In genomic region chr1:35930593-35931423, GRCh38 we compare ENCODE assay signal across 1 cellular context.
TF ChIP-seq lines count a peak whose summit lies in the region.

Gene AGO3 (plus strand): TSS chr1:35931105. CDS start chr1:35931427, 322 bp downstream.

TF ChIP-seq in K562, 482 proteins besides CTCF, POLR2A, EP300 and RAD21 (continued from another document and continues in another):
- 0 out of 2 replicates have a peak, but pooled peaks have one; percentile 53 for TF ChIP-seq ZHX1 (conservative IDR thresholded peaks at IDR 0.05; ENCODE audit: low read length)
- TF ChIP-seq MAFK (IDR thresholded peaks at IDR 0.05; ENCODE audit: low read length): no peak
- TF ChIP-seq HSF4 (CRISPR knock-in tag; IDR thresholded peaks at IDR 0.05; ENCODE audit: borderline replicate concordance): no peak
- TF ChIP-seq, protein P1, sequence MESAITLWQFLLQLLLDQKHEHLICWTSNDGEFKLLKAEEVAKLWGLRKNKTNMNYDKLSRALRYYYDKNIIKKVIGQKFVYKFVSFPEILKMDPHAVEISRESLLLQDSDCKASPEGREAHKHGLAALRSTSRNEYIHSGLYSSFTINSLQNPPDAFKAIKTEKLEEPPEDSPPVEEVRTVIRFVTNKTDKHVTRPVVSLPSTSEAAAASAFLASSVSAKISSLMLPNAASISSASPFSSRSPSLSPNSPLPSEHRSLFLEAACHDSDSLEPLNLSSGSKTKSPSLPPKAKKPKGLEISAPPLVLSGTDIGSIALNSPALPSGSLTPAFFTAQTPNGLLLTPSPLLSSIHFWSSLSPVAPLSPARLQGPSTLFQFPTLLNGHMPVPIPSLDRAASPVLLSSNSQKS (CRISPR knock-in tag; IDR thresholded peaks at IDR 0.05): no peak
- no peak for TF ChIP-seq CEBPB (tag; IDR thresholded peaks at IDR 0.05)
- TF ChIP-seq ZNF436 (CRISPR knock-in tag; IDR thresholded peaks at IDR 0.05): no peak
- 0 out of 2 replicates have a peak, but pooled peaks have one; percentile 2 for TF ChIP-seq NFE2 (IDR thresholded peaks at IDR 0.05; ENCODE audit: low read depth)
- TF ChIP-seq U2AF1 (optimal IDR thresholded peaks at IDR 0.05; ENCODE audit: low read depth, low read length): peak; percentile 90
- TF ChIP-seq MEIS2 (IDR thresholded peaks at IDR 0.05; ENCODE audit: partially characterized antibody): peak; percentile 33
- peak; percentile 58 for TF ChIP-seq POLR2B (IDR thresholded peaks at IDR 0.05; ENCODE audit: low read depth, partially characterized antibody)
- TF ChIP-seq NONO (IDR thresholded peaks at IDR 0.05; ENCODE audit: low read depth in 2 of 2, low read length in 1 of 2): peak; percentile 69 to 96
- TF ChIP-seq SNIP1 (IDR thresholded peaks at IDR 0.05; ENCODE audit: low read depth): no peak
- TF ChIP-seq MED1 (CRISPR knock-in tag; IDR thresholded peaks at IDR 0.05; ENCODE audit: borderline replicate concordance): peak; percentile 74; the same call in 1 of the 2 replicates
- TF ChIP-seq SIN3A (IDR thresholded peaks at IDR 0.05; ENCODE audit: borderline replicate concordance in 2 of 2, control insufficient read depth in 1 of 2, low read depth in 2 of 2, low read length in 2 of 2): peak; percentile 29 to 32; a peak in 2 of 4 replicates
- TF ChIP-seq EZH2 (IDR thresholded peaks at IDR 0.05; ENCODE audit: borderline replicate concordance, low read depth, low read length): no peak
- TF ChIP-seq, protein P2, sequence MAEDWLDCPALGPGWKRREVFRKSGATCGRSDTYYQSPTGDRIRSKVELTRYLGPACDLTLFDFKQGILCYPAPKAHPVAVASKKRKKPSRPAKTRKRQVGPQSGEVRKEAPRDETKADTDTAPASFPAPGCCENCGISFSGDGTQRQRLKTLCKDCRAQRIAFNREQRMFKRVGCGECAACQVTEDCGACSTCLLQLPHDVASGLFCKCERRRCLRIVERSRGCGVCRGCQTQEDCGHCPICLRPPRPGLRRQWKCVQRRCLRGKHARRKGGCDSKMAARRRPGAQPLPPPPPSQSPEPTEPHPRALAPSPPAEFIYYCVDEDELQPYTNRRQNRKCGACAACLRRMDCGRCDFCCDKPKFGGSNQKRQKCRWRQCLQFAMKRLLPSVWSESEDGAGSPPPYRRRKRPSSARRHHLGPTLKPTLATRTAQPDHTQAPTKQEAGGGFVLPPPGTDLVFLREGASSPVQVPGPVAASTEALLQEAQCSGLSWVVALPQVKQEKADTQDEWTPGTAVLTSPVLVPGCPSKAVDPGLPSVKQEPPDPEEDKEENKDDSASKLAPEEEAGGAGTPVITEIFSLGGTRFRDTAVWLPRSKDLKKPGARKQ (CRISPR knock-in tag; IDR thresholded peaks at IDR 0.05): no peak
- no peak; the same call in 1 of the 2 replicates for TF ChIP-seq NR4A1 (CRISPR knock-in tag; IDR thresholded peaks at IDR 0.05)
- TF ChIP-seq NR4A1 (tag; IDR thresholded peaks at IDR 0.05): peak; percentile 68; the same call in 1 of the 2 replicates
- TF ChIP-seq DIDO1 (tag; IDR thresholded peaks at IDR 0.05; ENCODE audit: low read depth): no peak
- peak; percentile 76; the same call in 1 of the 2 replicates for TF ChIP-seq ZNF263 (CRISPR knock-in tag; IDR thresholded peaks at IDR 0.05; ENCODE audit: borderline replicate concordance)
- peak in 1 of 2 experiments; percentile 73; a peak in 1 of 4 replicates for TF ChIP-seq TEAD1 (CRISPR knock-in tag; IDR thresholded peaks at IDR 0.05)
- TF ChIP-seq ATF4 (CRISPR knock-in tag; IDR thresholded peaks at IDR 0.05): 0 out of 2 replicates have a peak, but pooled peaks have one; percentile 33
- TF ChIP-seq KLF16 (IDR thresholded peaks at IDR 0.05): no peak; the same call in 1 of the 2 replicates
- TF ChIP-seq, protein P3, sequence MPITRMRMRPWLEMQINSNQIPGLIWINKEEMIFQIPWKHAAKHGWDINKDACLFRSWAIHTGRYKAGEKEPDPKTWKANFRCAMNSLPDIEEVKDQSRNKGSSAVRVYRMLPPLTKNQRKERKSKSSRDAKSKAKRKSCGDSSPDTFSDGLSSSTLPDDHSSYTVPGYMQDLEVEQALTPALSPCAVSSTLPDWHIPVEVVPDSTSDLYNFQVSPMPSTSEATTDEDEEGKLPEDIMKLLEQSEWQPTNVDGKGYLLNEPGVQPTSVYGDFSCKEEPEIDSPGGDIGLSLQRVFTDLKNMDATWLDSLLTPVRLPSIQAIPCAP (CRISPR knock-in tag; IDR thresholded peaks at IDR 0.05; ENCODE audit: borderline replicate concordance): no peak; the same call in 1 of the 2 replicates
- peak; percentile 78 to 94 for TF ChIP-seq MAZ (CRISPR knock-in tag; conservative IDR thresholded peaks at IDR 0.05 in 1 of 2, IDR thresholded peaks at IDR 0.05 in 1 of 2)
- TF ChIP-seq, protein P4, sequence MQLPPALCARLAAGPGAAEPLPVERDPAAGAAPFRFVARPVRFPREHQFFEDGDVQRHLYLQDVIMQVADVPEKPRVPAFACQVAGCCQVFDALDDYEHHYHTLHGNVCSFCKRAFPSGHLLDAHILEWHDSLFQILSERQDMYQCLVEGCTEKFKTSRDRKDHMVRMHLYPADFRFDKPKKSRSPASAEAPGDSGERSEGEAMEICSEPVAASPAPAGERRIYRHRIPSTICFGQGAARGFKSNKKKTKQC (CRISPR knock-in tag; IDR thresholded peaks at IDR 0.05): peak; percentile 86; the same call in 1 of the 2 replicates
- TF ChIP-seq ZNF766 (CRISPR knock-in tag; conservative IDR thresholded peaks at IDR 0.05): no peak; the same call in 1 of the 2 replicates
- no peak for TF ChIP-seq MEF2D (tag; conservative IDR thresholded peaks at IDR 0.05; ENCODE audit: low read depth)
- TF ChIP-seq FOS (IDR thresholded peaks at IDR 0.05; ENCODE audit: extremely low read depth, insufficient read length): no peak
- TF ChIP-seq TEAD4 (IDR thresholded peaks at IDR 0.05; ENCODE audit: low read length): peak; percentile 18; the same call in 1 of the 2 replicates
- TF ChIP-seq TEAD4 (CRISPR knock-in tag; IDR thresholded peaks at IDR 0.05; ENCODE audit: borderline replicate concordance): no peak
- peak; percentile 77 for TF ChIP-seq ZNF24 (IDR thresholded peaks at IDR 0.05)
- TF ChIP-seq, protein P5, sequence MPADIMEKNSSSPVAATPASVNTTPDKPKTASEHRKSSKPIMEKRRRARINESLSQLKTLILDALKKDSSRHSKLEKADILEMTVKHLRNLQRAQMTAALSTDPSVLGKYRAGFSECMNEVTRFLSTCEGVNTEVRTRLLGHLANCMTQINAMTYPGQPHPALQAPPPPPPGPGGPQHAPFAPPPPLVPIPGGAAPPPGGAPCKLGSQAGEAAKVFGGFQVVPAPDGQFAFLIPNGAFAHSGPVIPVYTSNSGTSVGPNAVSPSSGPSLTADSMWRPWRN (IDR thresholded peaks at IDR 0.05; ENCODE audit: low read depth): no peak
- no peak; the same call in 1 of the 2 replicates for TF ChIP-seq NFXL1 (CRISPR knock-in tag; IDR thresholded peaks at IDR 0.05)
- no peak for TF ChIP-seq BRD4 (IDR thresholded peaks at IDR 0.05)
- TF ChIP-seq, protein P6, sequence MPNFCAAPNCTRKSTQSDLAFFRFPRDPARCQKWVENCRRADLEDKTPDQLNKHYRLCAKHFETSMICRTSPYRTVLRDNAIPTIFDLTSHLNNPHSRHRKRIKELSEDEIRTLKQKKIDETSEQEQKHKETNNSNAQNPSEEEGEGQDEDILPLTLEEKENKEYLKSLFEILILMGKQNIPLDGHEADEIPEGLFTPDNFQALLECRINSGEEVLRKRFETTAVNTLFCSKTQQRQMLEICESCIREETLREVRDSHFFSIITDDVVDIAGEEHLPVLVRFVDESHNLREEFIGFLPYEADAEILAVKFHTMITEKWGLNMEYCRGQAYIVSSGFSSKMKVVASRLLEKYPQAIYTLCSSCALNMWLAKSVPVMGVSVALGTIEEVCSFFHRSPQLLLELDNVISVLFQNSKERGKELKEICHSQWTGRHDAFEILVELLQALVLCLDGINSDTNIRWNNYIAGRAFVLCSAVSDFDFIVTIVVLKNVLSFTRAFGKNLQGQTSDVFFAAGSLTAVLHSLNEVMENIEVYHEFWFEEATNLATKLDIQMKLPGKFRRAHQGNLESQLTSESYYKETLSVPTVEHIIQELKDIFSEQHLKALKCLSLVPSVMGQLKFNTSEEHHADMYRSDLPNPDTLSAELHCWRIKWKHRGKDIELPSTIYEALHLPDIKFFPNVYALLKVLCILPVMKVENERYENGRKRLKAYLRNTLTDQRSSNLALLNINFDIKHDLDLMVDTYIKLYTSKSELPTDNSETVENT (CRISPR knock-in tag; IDR thresholded peaks at IDR 0.05): peak; percentile 85
- TF ChIP-seq POLR3G (IDR thresholded peaks at IDR 0.05; ENCODE audit: extremely low read depth, insufficient read length, insufficient replicate concordance): no peak
- no peak for TF ChIP-seq CHAMP1 (IDR thresholded peaks at IDR 0.05)
- no peak for TF ChIP-seq RBM34 (IDR thresholded peaks at IDR 0.05; ENCODE audit: borderline replicate concordance, insufficient read depth, low read length)
- no peak for TF ChIP-seq STAG1 (CRISPR knock-in tag; IDR thresholded peaks at IDR 0.05; ENCODE audit: borderline replicate concordance)
- no peak for TF ChIP-seq TFAM (CRISPR knock-in tag; conservative IDR thresholded peaks at IDR 0.05)
- no peak for TF ChIP-seq TRIM25 (IDR thresholded peaks at IDR 0.05; ENCODE audit: borderline replicate concordance)
- no peak for TF ChIP-seq ID3 (CRISPR knock-in tag; IDR thresholded peaks at IDR 0.05)
- TF ChIP-seq ID3 (tag; IDR thresholded peaks at IDR 0.05): peak; percentile 87
- peak; percentile 98 for TF ChIP-seq POLR2G (IDR thresholded peaks at IDR 0.05; ENCODE audit: low read depth, low read length)
- no peak for TF ChIP-seq TEAD2 (tag; IDR thresholded peaks at IDR 0.05)
- no peak for TF ChIP-seq ZNF507 (tag; conservative IDR thresholded peaks at IDR 0.05)
- peak in 1 of 2 experiments; percentile 44; a peak in 1 of 4 replicates for TF ChIP-seq FOXA3 (CRISPR knock-in tag; conservative IDR thresholded peaks at IDR 0.05 in 1 of 2, IDR thresholded peaks at IDR 0.05 in 1 of 2)
- no peak for TF ChIP-seq CCAR2 (IDR thresholded peaks at IDR 0.05; ENCODE audit: low read depth, low read length)
- peak; percentile 28; the same call in 1 of the 2 replicates for TF ChIP-seq NBN (IDR thresholded peaks at IDR 0.05; ENCODE audit: low read depth)
